Comparison of ENCODE assay signal across 11 cellular contexts in genomic region chr15:96234109-96234892, GRCh38.
A peak's percentile ranks its signal among the peaks of the same experiment; 100 is the strongest.
DNase-seq lines count a peak whose midpoint lies in the region; ATAC-seq and TF ChIP-seq lines count a peak whose summit lies in the region.
"Had no signal": no experiment of that assay in that cellular context is flagged by ENCODE, and none has a peak within 500 bp of the region (broad histone marks: within the 10 kb centered on the region; RNA-seq: fewer than 3 reads in every experiment).

No MANE protein-coding gene starts in this region.

- H3K27me3 Mint-ChIP-seq in neural crest cell (ENCODE audit: low read depth): no peaks in the 10 kb centered on the region
- no peaks in the 10 kb centered on the region for H3K27me3 Mint-ChIP-seq in glutamatergic neuron (ENCODE audit: unreplicated experiment)

- H3K4me1 Mint-ChIP-seq in neural crest cell: peaks cover 29% of the 10 kb centered on the region
- no peaks in the 10 kb centered on the region for H3K4me1 Mint-ChIP-seq in glutamatergic neuron (ENCODE audit: low read depth, unreplicated experiment)

- no peaks in the 10 kb centered on the region for H3K9me3 Mint-ChIP-seq in neural crest cell
- H3K9me3 Mint-ChIP-seq in glutamatergic neuron (ENCODE audit: unreplicated experiment): no peaks in the 10 kb centered on the region
- H3K9me3 Mint-ChIP-seq: activated T-cell treated with anti-CD3 and anti-CD28 coated beads, Interleukin-2, amount 50 U/mL, for 72 hours had no signal

- H3K36me3 Mint-ChIP-seq in neural crest cell (ENCODE audit: low read depth) (peaks cover 11% of the 10 kb centered on the region), glutamatergic neuron (ENCODE audit: unreplicated experiment) (no peaks in the 10 kb centered on the region)

- ATAC-seq in GM18508 (IDR thresholded peaks at IDR 0.05; ENCODE audit: insufficient read depth, unreplicated experiment) (peak; percentile 53), HG02938 (IDR thresholded peaks at IDR 0.05; ENCODE audit: unreplicated experiment) (peak; percentile 49), SK-N-SH treated with all-trans-retinoic acid at 6 μM for 48 hours (peak; percentile 81)
- ATAC-seq: activated T-cell treated with anti-CD3 and anti-CD28 coated beads, Interleukin-2, amount 50 U/mL, for 72 hours had no signal

- no peak overlapping the region for H3K4me3 Mint-ChIP-seq in neural crest cell
- H3K4me3 Mint-ChIP-seq in glutamatergic neuron (ENCODE audit: unreplicated experiment): no peak overlapping the region
- H3K4me3 Mint-ChIP-seq: activated T-cell treated with anti-CD3 and anti-CD28 coated beads, Interleukin-2, amount 50 U/mL, for 72 hours had no signal

- TF ChIP-seq CTCF in neural crest cell (conservative IDR thresholded peaks at IDR 0.05) (no peak), glutamatergic neuron (IDR thresholded peaks at IDR 0.05; ENCODE audit: partially characterized antibody, unreplicated experiment) (no peak)

- peak overlapping the region; percentile 81 for H3K27ac Mint-ChIP-seq in neural crest cell (ENCODE audit: unreplicated experiment)
- no peak overlapping the region for H3K27ac Mint-ChIP-seq in glutamatergic neuron (ENCODE audit: unreplicated experiment)
- H3K27ac Mint-ChIP-seq: activated T-cell treated with anti-CD3 and anti-CD28 coated beads, Interleukin-2, amount 50 U/mL, for 72 hours had no signal

- DNase-seq in neural crest cell (ENCODE audit: low read depth, low spot score): no peak
- DNase-seq in NOMO-1 treated with dmso at 0.1 percent for 144 hours (lab: John Stamatoyannopoulos, UW; ENCODE audit: unreplicated experiment): no peak
- DNase-seq in NCI-H1694 treated with DMSO at 0.1 percent for 48 hours (lab: John Stamatoyannopoulos, UW): no peak
- DNase-seq in NCI-H526 treated with DMSO at 0.1 percent for 48 hours (lab: John Stamatoyannopoulos, UW): no peak
- DNase-seq in glutamatergic neuron: no peak
- DNase-seq: activated T-cell treated with anti-CD3 and anti-CD28 coated beads, Interleukin-2, amount 50 U/mL, for 72 hours; NCI-H446; nucleus accumbens had no signal

TF ChIP-seq in SK-N-SH treated with all-trans-retinoic acid at 6 μM for 48 hours, 23 proteins besides CTCF, POLR2A, EP300 and RAD21:
- TF ChIP-seq TCF4 (CRISPR knock-in tag; IDR thresholded peaks at IDR 0.05; ENCODE audit: borderline replicate concordance) (peak; percentile 56; the same call in 1 of the 2 replicates), ESRRG (CRISPR knock-in tag; IDR thresholded peaks at IDR 0.05) (no peak), ISL1 (CRISPR knock-in tag; IDR thresholded peaks at IDR 0.05) (peak; percentile 77), TOX (CRISPR knock-in tag; IDR thresholded peaks at IDR 0.05; ENCODE audit: borderline replicate concordance) (peak; percentile 17; the same call in 1 of the 2 replicates), RARB (CRISPR knock-in tag; IDR thresholded peaks at IDR 0.05) (no peak), PATZ1 (CRISPR knock-in tag; IDR thresholded peaks at IDR 0.05; ENCODE audit: borderline replicate concordance) (0 out of 2 replicates have a peak, but pooled peaks have one; percentile 43)
